ENCODE assay signal across 1 cellular context in genomic region chr15:49169880-49170597, GRCh38.
A peak's percentile ranks its signal among the peaks of the same experiment; 100 is the strongest.
TF ChIP-seq lines count a peak whose summit lies in the region.

GALK2 (plus strand) TSS chr15:49170247; CDS start chr15:49170323, 76 bp downstream.

TF ChIP-seq in K562, 482 proteins besides CTCF, POLR2A, EP300 and RAD21 (continued from another document and continues in another):
- TF ChIP-seq MITF (IDR thresholded peaks at IDR 0.05), result peak; percentile 90
- peak; percentile 89 for TF ChIP-seq ZBTB12 (CRISPR knock-in tag; IDR thresholded peaks at IDR 0.05)
- no peak for TF ChIP-seq NCOA1 (IDR thresholded peaks at IDR 0.05; ENCODE audit: low read depth)
- TF ChIP-seq ZNF512 (tag; IDR thresholded peaks at IDR 0.05), result no peak
- no peak for TF ChIP-seq ZFP30 (CRISPR knock-in tag; IDR thresholded peaks at IDR 0.05; ENCODE audit: borderline replicate concordance)
- TF ChIP-seq FOXO4 (CRISPR knock-in tag; IDR thresholded peaks at IDR 0.05), result no peak
- no peak for TF ChIP-seq NR4A1 (CRISPR knock-in tag; IDR thresholded peaks at IDR 0.05)
- TF ChIP-seq NR4A1 (tag; IDR thresholded peaks at IDR 0.05), result peak; percentile 68; the same call in 1 of the 2 replicates
- TF ChIP-seq ARID2 (IDR thresholded peaks at IDR 0.05), result no peak
- no peak for TF ChIP-seq ZNF23 (CRISPR knock-in tag; IDR thresholded peaks at IDR 0.05)
- peak; percentile 97 for TF ChIP-seq MAX (CRISPR knock-in tag; IDR thresholded peaks at IDR 0.05)
- no peak for TF ChIP-seq FOS (IDR thresholded peaks at IDR 0.05; ENCODE audit: extremely low read depth, insufficient read length)
- TF ChIP-seq ZNF407 (IDR thresholded peaks at IDR 0.05; ENCODE audit: low read depth), result no peak
- TF ChIP-seq ZNF224 (CRISPR knock-in tag; IDR thresholded peaks at IDR 0.05), result no peak
- no peak for TF ChIP-seq E4F1 (CRISPR knock-in tag; IDR thresholded peaks at IDR 0.05; ENCODE audit: borderline replicate concordance)
- no peak for TF ChIP-seq SMAD2 (IDR thresholded peaks at IDR 0.05; ENCODE audit: low read depth, low read length)
- TF ChIP-seq ZNF311 (CRISPR knock-in tag; IDR thresholded peaks at IDR 0.05), result no peak
- no peak for TF ChIP-seq SMC3 (conservative IDR thresholded peaks at IDR 0.05; ENCODE audit: insufficient read depth, low read depth, low read length)
- no peak for TF ChIP-seq NR1H2 (CRISPR knock-in tag; IDR thresholded peaks at IDR 0.05)
- peak in 1 of 2 experiments; percentile 86; a peak in 3 of 4 replicates for TF ChIP-seq MAZ (CRISPR knock-in tag; conservative IDR thresholded peaks at IDR 0.05 in 1 of 2, IDR thresholded peaks at IDR 0.05 in 1 of 2)
- TF ChIP-seq PPARD (CRISPR knock-in tag; IDR thresholded peaks at IDR 0.05), result no peak
- TF ChIP-seq CSDE1 (IDR thresholded peaks at IDR 0.05), result peak in 1 of 2 experiments; percentile 87; a peak in 2 of 4 replicates
- no peak for TF ChIP-seq CBX2 (IDR thresholded peaks at IDR 0.05; ENCODE audit: insufficient read depth, low read length, poor library complexity, severe bottlenecking)
- peak; percentile 69 for TF ChIP-seq PRDM10 (IDR thresholded peaks at IDR 0.05; ENCODE audit: partially characterized antibody)
- no peak for TF ChIP-seq ZNF830 (CRISPR knock-in tag; IDR thresholded peaks at IDR 0.05)
- peak; percentile 96 for TF ChIP-seq ZNF592 (IDR thresholded peaks at IDR 0.05)
- TF ChIP-seq BRCA1 (IDR thresholded peaks at IDR 0.05), result no peak
- no peak for TF ChIP-seq BRCA1 (CRISPR knock-in tag; IDR thresholded peaks at IDR 0.05)
- no peak; a peak in 1 of 4 replicates for TF ChIP-seq NONO (IDR thresholded peaks at IDR 0.05; ENCODE audit: low read depth in 2 of 2, low read length in 1 of 2)
- no peak for TF ChIP-seq KAT8 (IDR thresholded peaks at IDR 0.05; ENCODE audit: low read depth)
